Comparison of ENCODE assay signal across 1 cellular context in the genomic region with DNA sequence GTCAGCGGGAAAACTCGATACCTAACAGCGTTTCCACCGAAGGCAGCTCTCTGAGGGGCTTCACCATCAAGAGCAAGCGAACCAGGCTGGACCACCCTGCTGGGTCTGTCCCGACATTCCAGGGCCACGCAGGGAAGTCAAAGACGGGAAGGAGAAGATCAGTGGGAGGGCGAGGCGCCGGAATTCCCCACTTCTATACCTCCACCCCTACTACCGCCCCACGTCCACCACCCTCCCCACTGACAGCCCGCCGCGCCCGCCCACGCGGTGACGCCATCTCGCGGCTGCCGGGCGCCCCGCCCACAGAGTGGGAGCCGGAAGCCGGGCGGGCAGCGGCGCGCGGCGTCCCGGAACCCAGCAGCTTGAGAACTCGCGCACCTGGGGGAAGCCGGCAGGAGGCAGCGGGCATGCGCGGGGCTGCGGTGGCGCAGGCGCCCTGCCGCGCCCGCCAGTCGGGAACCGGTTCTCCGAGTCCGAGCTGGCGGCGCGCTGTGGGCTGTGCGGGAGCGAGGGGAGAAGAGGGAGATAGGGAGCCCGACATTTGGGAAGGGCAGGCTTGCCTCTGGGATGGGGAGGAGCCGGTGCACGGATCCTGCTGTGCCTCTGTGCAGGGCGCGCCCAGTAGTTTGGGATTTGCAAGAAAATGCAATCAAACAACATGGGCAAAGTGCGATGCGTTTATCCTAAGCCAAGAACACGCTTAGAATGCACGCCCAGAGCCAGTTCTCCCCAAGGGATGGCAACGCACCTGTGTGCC.
TF ChIP-seq lines count a peak whose summit lies in the region.

No MANE protein-coding gene starts in this region.

TF ChIP-seq in HepG2, 621 proteins besides CTCF, POLR2A, EP300 and RAD21 (continued from another document and continues in another):
- TF ChIP-seq, protein P1, sequence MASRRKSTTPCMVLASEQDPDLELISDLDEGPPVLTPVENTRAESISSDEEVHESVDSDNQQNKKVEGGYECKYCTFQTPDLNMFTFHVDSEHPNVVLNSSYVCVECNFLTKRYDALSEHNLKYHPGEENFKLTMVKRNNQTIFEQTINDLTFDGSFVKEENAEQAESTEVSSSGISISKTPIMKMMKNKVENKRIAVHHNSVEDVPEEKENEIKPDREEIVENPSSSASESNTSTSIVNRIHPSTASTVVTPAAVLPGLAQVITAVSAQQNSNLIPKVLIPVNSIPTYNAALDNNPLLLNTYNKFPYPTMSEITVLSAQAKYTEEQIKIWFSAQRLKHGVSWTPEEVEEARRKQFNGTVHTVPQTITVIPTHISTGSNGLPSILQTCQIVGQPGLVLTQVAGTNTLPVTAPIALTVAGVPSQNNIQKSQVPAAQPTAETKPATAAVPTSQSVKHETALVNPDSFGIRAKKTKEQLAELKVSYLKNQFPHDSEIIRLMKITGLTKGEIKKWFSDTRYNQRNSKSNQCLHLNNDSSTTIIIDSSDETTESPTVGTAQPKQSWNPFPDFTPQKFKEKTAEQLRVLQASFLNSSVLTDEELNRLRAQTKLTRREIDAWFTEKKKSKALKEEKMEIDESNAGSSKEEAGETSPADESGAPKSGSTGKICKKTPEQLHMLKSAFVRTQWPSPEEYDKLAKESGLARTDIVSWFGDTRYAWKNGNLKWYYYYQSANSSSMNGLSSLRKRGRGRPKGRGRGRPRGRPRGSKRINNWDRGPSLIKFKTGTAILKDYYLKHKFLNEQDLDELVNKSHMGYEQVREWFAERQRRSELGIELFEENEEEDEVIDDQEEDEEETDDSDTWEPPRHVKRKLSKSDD (CRISPR knock-in tag; IDR thresholded peaks at IDR 0.05; ENCODE audit: low read depth), result peak; percentile 82
- no peak for TF ChIP-seq ZBTB1 (CRISPR knock-in tag; IDR thresholded peaks at IDR 0.05; ENCODE audit: borderline replicate concordance)
- 0 out of 2 replicates have a peak, but pooled peaks have one; percentile 20 for TF ChIP-seq ZNF264 (CRISPR knock-in tag; IDR thresholded peaks at IDR 0.05)
- TF ChIP-seq CREB1 (IDR thresholded peaks at IDR 0.05), result no peak
- TF ChIP-seq CREB1 (CRISPR knock-in tag; IDR thresholded peaks at IDR 0.05), result no peak
- no peak for TF ChIP-seq ZNF484 (CRISPR knock-in tag; IDR thresholded peaks at IDR 0.05; ENCODE audit: borderline replicate concordance, low read depth)
- peak; percentile 71; the same call in 1 of the 3 replicates for TF ChIP-seq MXI1 (IDR thresholded peaks at IDR 0.05; ENCODE audit: borderline replicate concordance, low read depth, low read length)
- no peak for TF ChIP-seq MNT (IDR thresholded peaks at IDR 0.05)
- TF ChIP-seq ISX (CRISPR knock-in tag; conservative IDR thresholded peaks at IDR 0.05), result 0 out of 2 replicates have a peak, but pooled peaks have one; percentile 29
- TF ChIP-seq ZBTB14 (CRISPR knock-in tag; IDR thresholded peaks at IDR 0.05), result peak; percentile 55; the same call in 1 of the 2 replicates
- 0 out of 2 replicates have a peak, but pooled peaks have one; percentile 17 for TF ChIP-seq EEA1 (CRISPR knock-in tag; IDR thresholded peaks at IDR 0.05; ENCODE audit: borderline replicate concordance)
- TF ChIP-seq ZNF451 (CRISPR knock-in tag; IDR thresholded peaks at IDR 0.05), result peak; percentile 84; the same call in 1 of the 2 replicates
- TF ChIP-seq BRD4 (CRISPR knock-in tag; IDR thresholded peaks at IDR 0.05), result peak; percentile 56; the same call in 1 of the 2 replicates
- TF ChIP-seq ZNF557 (CRISPR knock-in tag; IDR thresholded peaks at IDR 0.05), result 0 out of 2 replicates have a peak, but pooled peaks have one; percentile 50
- no peak for TF ChIP-seq ZNF615 (CRISPR knock-in tag; IDR thresholded peaks at IDR 0.05; ENCODE audit: borderline replicate concordance)
- TF ChIP-seq, protein P2, sequence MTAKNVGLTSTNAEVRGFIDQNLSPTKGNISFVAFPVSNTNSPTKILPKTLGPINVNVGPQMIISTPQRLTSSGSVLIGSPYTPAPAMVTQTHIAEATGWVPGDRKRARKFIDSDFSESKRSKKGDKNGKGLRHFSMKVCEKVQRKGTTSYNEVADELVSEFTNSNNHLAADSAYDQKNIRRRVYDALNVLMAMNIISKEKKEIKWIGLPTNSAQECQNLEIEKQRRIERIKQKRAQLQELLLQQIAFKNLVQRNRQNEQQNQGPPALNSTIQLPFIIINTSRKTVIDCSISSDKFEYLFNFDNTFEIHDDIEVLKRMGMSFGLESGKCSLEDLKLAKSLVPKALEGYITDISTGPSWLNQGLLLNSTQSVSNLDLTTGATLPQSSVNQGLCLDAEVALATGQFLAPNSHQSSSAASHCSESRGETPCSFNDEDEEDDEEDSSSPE (CRISPR knock-in tag; IDR thresholded peaks at IDR 0.05), result peak; percentile 54
- no peak for TF ChIP-seq HHEX (CRISPR knock-in tag; IDR thresholded peaks at IDR 0.05)
- TF ChIP-seq U2AF1 (optimal IDR thresholded peaks at IDR 0.05; ENCODE audit: low read depth, low read length), result no peak
- TF ChIP-seq, protein P3, sequence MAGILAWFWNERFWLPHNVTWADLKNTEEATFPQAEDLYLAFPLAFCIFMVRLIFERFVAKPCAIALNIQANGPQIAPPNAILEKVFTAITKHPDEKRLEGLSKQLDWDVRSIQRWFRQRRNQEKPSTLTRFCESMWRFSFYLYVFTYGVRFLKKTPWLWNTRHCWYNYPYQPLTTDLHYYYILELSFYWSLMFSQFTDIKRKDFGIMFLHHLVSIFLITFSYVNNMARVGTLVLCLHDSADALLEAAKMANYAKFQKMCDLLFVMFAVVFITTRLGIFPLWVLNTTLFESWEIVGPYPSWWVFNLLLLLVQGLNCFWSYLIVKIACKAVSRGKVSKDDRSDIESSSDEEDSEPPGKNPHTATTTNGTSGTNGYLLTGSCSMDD (CRISPR knock-in tag; IDR thresholded peaks at IDR 0.05), result no peak
- no peak for TF ChIP-seq TEAD2 (CRISPR knock-in tag; IDR thresholded peaks at IDR 0.05)
- no peak for TF ChIP-seq FOXA1 (IDR thresholded peaks at IDR 0.05)
- no peak for TF ChIP-seq FOXA1 (CRISPR knock-in tag; IDR thresholded peaks at IDR 0.05)
- TF ChIP-seq TFDP1 (CRISPR knock-in tag; IDR thresholded peaks at IDR 0.05; ENCODE audit: borderline replicate concordance), result peak; percentile 45; the same call in 1 of the 2 replicates
- no peak for TF ChIP-seq ZNF317 (CRISPR knock-in tag; IDR thresholded peaks at IDR 0.05)
- no peak for TF ChIP-seq ZFP82 (CRISPR knock-in tag; IDR thresholded peaks at IDR 0.05; ENCODE audit: borderline replicate concordance)
- TF ChIP-seq, protein P4, sequence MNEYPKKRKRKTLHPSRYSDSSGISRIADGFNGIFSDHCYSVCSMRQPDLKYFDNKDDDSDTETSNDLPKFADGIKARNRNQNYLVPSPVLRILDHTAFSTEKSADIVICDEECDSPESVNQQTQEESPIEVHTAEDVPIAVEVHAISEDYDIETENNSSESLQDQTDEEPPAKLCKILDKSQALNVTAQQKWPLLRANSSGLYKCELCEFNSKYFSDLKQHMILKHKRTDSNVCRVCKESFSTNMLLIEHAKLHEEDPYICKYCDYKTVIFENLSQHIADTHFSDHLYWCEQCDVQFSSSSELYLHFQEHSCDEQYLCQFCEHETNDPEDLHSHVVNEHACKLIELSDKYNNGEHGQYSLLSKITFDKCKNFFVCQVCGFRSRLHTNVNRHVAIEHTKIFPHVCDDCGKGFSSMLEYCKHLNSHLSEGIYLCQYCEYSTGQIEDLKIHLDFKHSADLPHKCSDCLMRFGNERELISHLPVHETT (CRISPR knock-in tag; conservative IDR thresholded peaks at IDR 0.05), result 0 out of 2 replicates have a peak, but pooled peaks have one; percentile 42
- TF ChIP-seq MYPOP (CRISPR knock-in tag; IDR thresholded peaks at IDR 0.05), result no peak
- TF ChIP-seq HNF4A (CRISPR knock-in tag; IDR thresholded peaks at IDR 0.05), result 0 out of 2 replicates have a peak, but pooled peaks have one; percentile 13
- TF ChIP-seq, protein P5, sequence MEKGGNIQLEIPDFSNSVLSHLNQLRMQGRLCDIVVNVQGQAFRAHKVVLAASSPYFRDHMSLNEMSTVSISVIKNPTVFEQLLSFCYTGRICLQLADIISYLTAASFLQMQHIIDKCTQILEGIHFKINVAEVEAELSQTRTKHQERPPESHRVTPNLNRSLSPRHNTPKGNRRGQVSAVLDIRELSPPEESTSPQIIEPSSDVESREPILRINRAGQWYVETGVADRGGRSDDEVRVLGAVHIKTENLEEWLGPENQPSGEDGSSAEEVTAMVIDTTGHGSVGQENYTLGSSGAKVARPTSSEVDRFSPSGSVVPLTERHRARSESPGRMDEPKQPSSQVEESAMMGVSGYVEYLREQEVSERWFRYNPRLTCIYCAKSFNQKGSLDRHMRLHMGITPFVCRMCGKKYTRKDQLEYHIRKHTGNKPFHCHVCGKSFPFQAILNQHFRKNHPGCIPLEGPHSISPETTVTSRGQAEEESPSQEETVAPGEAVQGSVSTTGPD (CRISPR knock-in tag; IDR thresholded peaks at IDR 0.05), result no peak
- no peak for TF ChIP-seq NFE2 (CRISPR knock-in tag; IDR thresholded peaks at IDR 0.05)
- 0 out of 2 replicates have a peak, but pooled peaks have one; percentile 34 for TF ChIP-seq ZNF749 (CRISPR knock-in tag; IDR thresholded peaks at IDR 0.05; ENCODE audit: borderline replicate concordance)
- TF ChIP-seq GMEB1 (CRISPR knock-in tag; IDR thresholded peaks at IDR 0.05; ENCODE audit: borderline replicate concordance), result peak; percentile 42; the same call in 1 of the 2 replicates
- no peak for TF ChIP-seq ZSCAN22 (CRISPR knock-in tag; IDR thresholded peaks at IDR 0.05)
- peak; percentile 20; the same call in 1 of the 2 replicates for TF ChIP-seq YEATS2 (CRISPR knock-in tag; IDR thresholded peaks at IDR 0.05; ENCODE audit: borderline replicate concordance)
- TF ChIP-seq RORA (CRISPR knock-in tag; IDR thresholded peaks at IDR 0.05), result no peak
- TF ChIP-seq MXD4 (CRISPR knock-in tag; IDR thresholded peaks at IDR 0.05), result no peak; the same call in 1 of the 2 replicates
- 0 out of 2 replicates have a peak, but pooled peaks have one; percentile 17 for TF ChIP-seq ZNF331 (CRISPR knock-in tag; IDR thresholded peaks at IDR 0.05)
- no peak for TF ChIP-seq ZNF17 (CRISPR knock-in tag; IDR thresholded peaks at IDR 0.05)
- TF ChIP-seq FOXC1 (CRISPR knock-in tag; IDR thresholded peaks at IDR 0.05; ENCODE audit: borderline replicate concordance), result peak; percentile 90
- TF ChIP-seq RBM39 (IDR thresholded peaks at IDR 0.05; ENCODE audit: low read depth, low read length, poor library complexity, severe bottlenecking), result no peak
- peak; percentile 17; the same call in 1 of the 2 replicates for TF ChIP-seq ISL2 (CRISPR knock-in tag; IDR thresholded peaks at IDR 0.05)
- TF ChIP-seq, protein P6, sequence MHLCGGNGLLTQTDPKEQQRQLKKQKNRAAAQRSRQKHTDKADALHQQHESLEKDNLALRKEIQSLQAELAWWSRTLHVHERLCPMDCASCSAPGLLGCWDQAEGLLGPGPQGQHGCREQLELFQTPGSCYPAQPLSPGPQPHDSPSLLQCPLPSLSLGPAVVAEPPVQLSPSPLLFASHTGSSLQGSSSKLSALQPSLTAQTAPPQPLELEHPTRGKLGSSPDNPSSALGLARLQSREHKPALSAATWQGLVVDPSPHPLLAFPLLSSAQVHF (CRISPR knock-in tag; IDR thresholded peaks at IDR 0.05), result no peak
- TF ChIP-seq, protein P7, sequence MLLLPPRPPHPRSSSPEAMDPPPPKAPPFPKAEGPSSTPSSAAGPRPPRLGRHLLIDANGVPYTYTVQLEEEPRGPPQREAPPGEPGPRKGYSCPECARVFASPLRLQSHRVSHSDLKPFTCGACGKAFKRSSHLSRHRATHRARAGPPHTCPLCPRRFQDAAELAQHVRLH (CRISPR knock-in tag; IDR thresholded peaks at IDR 0.05; ENCODE audit: borderline replicate concordance, low read depth), result peak; percentile 45; the same call in 1 of the 2 replicates
- TF ChIP-seq ZNF337 (CRISPR knock-in tag; IDR thresholded peaks at IDR 0.05; ENCODE audit: borderline replicate concordance, low read depth), result no peak
